2 cellular contexts compared by ENCODE assay signal in genomic region chr1:35629051-35629450, GRCh38.
TF ChIP-seq lines count a peak whose summit lies in the region.

No MANE protein-coding gene starts in this region.

TF ChIP-seq in WTC11, 78 proteins besides CTCF, POLR2A, EP300 and RAD21 (continued from another document):
- TF ChIP-seq USF2 (CRISPR knock-in tag; IDR thresholded peaks at IDR 0.05): no peak

TF ChIP-seq in HepG2, 621 proteins besides CTCF, POLR2A, EP300 and RAD21 (continued from another document):
- TF ChIP-seq PATZ1 (CRISPR knock-in tag; IDR thresholded peaks at IDR 0.05) (peak; percentile 41; the same call in 1 of the 2 replicates), HOXA5 (CRISPR knock-in tag; IDR thresholded peaks at IDR 0.05) (no peak), USF2 (IDR thresholded peaks at IDR 0.05; ENCODE audit: low read depth, low read length) (no peak), USF2 (CRISPR knock-in tag; IDR thresholded peaks at IDR 0.05; ENCODE audit: borderline replicate concordance) (peak; percentile 66; the same call in 1 of the 2 replicates), RAD51 (IDR thresholded peaks at IDR 0.05; ENCODE audit: borderline replicate concordance) (peak; percentile 33; the same call in 1 of the 2 replicates)
